In the genomic region with DNA sequence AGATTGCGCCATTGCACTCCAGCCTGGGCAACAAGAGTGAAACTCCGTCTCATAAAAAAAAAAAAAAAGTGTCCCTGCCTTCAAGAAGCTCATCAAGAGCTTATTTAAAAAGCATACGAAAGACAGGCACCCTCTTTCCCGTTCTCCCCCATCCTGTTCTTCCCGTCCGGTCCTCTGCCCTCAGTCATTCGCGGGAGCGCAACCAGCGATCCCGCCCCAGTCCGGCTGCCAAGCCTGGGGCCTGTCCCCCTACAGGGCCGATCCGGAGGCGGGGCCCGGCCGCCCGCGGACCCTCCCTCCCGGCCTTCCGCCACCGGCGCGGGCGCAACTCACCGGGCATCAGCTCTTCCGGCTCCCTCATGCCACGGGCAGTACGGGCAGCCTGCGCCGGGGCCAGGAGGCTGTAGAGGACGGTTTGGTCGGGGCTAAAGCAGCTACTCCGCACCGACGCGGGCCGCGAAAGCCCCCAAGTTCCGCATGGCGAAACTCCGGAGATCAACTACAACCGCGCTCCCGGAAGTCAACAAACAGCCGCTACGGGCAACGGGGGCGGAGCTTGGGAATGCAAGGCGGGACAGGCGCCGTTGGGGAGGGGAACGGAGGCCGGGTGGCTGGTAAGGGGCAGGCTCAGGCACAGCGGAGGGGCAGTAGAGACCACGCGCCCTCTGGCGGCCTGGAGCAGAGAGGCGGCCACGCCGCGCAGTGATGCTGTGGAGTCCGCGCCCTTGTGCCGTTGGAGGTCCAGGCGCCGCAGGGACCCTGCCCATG, we compare ENCODE assay signal across 1 cellular context.
TF ChIP-seq lines count a peak whose summit lies in the region.

A gene with protein sequence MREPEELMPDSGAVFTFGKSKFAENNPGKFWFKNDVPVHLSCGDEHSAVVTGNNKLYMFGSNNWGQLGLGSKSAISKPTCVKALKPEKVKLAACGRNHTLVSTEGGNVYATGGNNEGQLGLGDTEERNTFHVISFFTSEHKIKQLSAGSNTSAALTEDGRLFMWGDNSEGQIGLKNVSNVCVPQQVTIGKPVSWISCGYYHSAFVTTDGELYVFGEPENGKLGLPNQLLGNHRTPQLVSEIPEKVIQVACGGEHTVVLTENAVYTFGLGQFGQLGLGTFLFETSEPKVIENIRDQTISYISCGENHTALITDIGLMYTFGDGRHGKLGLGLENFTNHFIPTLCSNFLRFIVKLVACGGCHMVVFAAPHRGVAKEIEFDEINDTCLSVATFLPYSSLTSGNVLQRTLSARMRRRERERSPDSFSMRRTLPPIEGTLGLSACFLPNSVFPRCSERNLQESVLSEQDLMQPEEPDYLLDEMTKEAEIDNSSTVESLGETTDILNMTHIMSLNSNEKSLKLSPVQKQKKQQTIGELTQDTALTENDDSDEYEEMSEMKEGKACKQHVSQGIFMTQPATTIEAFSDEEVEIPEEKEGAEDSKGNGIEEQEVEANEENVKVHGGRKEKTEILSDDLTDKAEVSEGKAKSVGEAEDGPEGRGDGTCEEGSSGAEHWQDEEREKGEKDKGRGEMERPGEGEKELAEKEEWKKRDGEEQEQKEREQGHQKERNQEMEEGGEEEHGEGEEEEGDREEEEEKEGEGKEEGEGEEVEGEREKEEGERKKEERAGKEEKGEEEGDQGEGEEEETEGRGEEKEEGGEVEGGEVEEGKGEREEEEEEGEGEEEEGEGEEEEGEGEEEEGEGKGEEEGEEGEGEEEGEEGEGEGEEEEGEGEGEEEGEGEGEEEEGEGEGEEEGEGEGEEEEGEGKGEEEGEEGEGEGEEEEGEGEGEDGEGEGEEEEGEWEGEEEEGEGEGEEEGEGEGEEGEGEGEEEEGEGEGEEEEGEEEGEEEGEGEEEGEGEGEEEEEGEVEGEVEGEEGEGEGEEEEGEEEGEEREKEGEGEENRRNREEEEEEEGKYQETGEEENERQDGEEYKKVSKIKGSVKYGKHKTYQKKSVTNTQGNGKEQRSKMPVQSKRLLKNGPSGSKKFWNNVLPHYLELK (minus strand): TSS at position 503 of the 768 bp plus-strand sequence. CDS start 142 bp downstream, at position 361.

TF ChIP-seq in HepG2, 621 proteins besides CTCF, POLR2A, EP300 and RAD21 (continued from another document and continues in another):
- TF ChIP-seq MLLT10 (CRISPR knock-in tag; IDR thresholded peaks at IDR 0.05) (no peak), HNRNPL (IDR thresholded peaks at IDR 0.05; ENCODE audit: low read depth, low read length) (0 out of 2 replicates have a peak, but pooled peaks have one; percentile 35), NFIC (IDR thresholded peaks at IDR 0.05; ENCODE audit: low read length) (no peak), ZNF746 (CRISPR knock-in tag; IDR thresholded peaks at IDR 0.05) (peak; percentile 38; the same call in 1 of the 2 replicates), KAT7 (CRISPR knock-in tag; IDR thresholded peaks at IDR 0.05; ENCODE audit: borderline replicate concordance) (0 out of 2 replicates have a peak, but pooled peaks have one; percentile 58)
- TF ChIP-seq, protein P1, sequence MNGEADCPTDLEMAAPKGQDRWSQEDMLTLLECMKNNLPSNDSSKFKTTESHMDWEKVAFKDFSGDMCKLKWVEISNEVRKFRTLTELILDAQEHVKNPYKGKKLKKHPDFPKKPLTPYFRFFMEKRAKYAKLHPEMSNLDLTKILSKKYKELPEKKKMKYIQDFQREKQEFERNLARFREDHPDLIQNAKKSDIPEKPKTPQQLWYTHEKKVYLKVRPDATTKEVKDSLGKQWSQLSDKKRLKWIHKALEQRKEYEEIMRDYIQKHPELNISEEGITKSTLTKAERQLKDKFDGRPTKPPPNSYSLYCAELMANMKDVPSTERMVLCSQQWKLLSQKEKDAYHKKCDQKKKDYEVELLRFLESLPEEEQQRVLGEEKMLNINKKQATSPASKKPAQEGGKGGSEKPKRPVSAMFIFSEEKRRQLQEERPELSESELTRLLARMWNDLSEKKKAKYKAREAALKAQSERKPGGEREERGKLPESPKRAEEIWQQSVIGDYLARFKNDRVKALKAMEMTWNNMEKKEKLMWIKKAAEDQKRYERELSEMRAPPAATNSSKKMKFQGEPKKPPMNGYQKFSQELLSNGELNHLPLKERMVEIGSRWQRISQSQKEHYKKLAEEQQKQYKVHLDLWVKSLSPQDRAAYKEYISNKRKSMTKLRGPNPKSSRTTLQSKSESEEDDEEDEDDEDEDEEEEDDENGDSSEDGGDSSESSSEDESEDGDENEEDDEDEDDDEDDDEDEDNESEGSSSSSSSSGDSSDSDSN (CRISPR knock-in tag; IDR thresholded peaks at IDR 0.05) = peak; percentile 86
- TF ChIP-seq, protein P2, sequence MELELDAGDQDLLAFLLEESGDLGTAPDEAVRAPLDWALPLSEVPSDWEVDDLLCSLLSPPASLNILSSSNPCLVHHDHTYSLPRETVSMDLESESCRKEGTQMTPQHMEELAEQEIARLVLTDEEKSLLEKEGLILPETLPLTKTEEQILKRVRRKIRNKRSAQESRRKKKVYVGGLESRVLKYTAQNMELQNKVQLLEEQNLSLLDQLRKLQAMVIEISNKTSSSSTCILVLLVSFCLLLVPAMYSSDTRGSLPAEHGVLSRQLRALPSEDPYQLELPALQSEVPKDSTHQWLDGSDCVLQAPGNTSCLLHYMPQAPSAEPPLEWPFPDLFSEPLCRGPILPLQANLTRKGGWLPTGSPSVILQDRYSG (CRISPR knock-in tag; IDR thresholded peaks at IDR 0.05) = no peak
- TF ChIP-seq, protein P3, sequence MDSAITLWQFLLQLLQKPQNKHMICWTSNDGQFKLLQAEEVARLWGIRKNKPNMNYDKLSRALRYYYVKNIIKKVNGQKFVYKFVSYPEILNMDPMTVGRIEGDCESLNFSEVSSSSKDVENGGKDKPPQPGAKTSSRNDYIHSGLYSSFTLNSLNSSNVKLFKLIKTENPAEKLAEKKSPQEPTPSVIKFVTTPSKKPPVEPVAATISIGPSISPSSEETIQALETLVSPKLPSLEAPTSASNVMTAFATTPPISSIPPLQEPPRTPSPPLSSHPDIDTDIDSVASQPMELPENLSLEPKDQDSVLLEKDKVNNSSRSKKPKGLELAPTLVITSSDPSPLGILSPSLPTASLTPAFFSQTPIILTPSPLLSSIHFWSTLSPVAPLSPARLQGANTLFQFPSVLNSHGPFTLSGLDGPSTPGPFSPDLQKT (CRISPR knock-in tag; IDR thresholded peaks at IDR 0.05; ENCODE audit: borderline replicate concordance) = no peak
- TF ChIP-seq, protein P4, sequence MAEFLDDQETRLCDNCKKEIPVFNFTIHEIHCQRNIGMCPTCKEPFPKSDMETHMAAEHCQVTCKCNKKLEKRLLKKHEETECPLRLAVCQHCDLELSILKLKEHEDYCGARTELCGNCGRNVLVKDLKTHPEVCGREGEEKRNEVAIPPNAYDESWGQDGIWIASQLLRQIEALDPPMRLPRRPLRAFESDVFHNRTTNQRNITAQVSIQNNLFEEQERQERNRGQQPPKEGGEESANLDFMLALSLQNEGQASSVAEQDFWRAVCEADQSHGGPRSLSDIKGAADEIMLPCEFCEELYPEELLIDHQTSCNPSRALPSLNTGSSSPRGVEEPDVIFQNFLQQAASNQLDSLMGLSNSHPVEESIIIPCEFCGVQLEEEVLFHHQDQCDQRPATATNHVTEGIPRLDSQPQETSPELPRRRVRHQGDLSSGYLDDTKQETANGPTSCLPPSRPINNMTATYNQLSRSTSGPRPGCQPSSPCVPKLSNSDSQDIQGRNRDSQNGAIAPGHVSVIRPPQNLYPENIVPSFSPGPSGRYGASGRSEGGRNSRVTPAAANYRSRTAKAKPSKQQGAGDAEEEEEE (CRISPR knock-in tag; IDR thresholded peaks at IDR 0.05; ENCODE audit: borderline replicate concordance) = no peak
- TF ChIP-seq, protein P5, sequence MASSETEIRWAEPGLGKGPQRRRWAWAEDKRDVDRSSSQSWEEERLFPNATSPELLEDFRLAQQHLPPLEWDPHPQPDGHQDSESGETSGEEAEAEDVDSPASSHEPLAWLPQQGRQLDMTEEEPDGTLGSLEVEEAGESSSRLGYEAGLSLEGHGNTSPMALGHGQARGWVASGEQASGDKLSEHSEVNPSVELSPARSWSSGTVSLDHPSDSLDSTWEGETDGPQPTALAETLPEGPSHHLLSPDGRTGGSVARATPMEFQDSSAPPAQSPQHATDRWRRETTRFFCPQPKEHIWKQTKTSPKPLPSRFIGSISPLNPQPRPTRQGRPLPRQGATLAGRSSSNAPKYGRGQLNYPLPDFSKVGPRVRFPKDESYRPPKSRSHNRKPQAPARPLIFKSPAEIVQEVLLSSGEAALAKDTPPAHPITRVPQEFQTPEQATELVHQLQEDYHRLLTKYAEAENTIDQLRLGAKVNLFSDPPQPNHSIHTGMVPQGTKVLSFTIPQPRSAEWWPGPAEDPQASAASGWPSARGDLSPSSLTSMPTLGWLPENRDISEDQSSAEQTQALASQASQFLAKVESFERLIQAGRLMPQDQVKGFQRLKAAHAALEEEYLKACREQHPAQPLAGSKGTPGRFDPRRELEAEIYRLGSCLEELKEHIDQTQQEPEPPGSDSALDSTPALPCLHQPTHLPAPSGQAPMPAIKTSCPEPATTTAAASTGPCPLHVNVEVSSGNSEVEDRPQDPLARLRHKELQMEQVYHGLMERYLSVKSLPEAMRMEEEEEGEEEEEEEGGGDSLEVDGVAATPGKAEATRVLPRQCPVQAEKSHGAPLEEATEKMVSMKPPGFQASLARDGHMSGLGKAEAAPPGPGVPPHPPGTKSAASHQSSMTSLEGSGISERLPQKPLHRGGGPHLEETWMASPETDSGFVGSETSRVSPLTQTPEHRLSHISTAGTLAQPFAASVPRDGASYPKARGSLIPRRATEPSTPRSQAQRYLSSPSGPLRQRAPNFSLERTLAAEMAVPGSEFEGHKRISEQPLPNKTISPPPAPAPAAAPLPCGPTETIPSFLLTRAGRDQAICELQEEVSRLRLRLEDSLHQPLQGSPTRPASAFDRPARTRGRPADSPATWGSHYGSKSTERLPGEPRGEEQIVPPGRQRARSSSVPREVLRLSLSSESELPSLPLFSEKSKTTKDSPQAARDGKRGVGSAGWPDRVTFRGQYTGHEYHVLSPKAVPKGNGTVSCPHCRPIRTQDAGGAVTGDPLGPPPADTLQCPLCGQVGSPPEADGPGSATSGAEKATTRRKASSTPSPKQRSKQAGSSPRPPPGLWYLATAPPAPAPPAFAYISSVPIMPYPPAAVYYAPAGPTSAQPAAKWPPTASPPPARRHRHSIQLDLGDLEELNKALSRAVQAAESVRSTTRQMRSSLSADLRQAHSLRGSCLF (CRISPR knock-in tag; IDR thresholded peaks at IDR 0.05; ENCODE audit: borderline replicate concordance) = no peak
- TF ChIP-seq, protein P6, sequence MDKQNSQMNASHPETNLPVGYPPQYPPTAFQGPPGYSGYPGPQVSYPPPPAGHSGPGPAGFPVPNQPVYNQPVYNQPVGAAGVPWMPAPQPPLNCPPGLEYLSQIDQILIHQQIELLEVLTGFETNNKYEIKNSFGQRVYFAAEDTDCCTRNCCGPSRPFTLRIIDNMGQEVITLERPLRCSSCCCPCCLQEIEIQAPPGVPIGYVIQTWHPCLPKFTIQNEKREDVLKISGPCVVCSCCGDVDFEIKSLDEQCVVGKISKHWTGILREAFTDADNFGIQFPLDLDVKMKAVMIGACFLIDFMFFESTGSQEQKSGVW (CRISPR knock-in tag; IDR thresholded peaks at IDR 0.05; ENCODE audit: borderline replicate concordance) = no peak
- TF ChIP-seq, protein P7, sequence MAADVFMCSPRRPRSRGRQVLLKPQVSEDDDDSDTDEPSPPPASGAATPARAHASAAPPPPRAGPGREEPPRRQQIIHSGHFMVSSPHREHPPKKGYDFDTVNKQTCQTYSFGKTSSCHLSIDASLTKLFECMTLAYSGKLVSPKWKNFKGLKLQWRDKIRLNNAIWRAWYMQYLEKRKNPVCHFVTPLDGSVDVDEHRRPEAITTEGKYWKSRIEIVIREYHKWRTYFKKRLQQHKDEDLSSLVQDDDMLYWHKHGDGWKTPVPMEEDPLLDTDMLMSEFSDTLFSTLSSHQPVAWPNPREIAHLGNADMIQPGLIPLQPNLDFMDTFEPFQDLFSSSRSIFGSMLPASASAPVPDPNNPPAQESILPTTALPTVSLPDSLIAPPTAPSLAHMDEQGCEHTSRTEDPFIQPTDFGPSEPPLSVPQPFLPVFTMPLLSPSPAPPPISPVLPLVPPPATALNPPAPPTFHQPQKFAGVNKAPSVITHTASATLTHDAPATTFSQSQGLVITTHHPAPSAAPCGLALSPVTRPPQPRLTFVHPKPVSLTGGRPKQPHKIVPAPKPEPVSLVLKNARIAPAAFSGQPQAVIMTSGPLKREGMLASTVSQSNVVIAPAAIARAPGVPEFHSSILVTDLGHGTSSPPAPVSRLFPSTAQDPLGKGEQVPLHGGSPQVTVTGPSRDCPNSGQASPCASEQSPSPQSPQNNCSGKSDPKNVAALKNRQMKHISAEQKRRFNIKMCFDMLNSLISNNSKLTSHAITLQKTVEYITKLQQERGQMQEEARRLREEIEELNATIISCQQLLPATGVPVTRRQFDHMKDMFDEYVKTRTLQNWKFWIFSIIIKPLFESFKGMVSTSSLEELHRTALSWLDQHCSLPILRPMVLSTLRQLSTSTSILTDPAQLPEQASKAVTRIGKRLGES (CRISPR knock-in tag; IDR thresholded peaks at IDR 0.05; ENCODE audit: borderline replicate concordance) = no peak
- TF ChIP-seq, protein P8, sequence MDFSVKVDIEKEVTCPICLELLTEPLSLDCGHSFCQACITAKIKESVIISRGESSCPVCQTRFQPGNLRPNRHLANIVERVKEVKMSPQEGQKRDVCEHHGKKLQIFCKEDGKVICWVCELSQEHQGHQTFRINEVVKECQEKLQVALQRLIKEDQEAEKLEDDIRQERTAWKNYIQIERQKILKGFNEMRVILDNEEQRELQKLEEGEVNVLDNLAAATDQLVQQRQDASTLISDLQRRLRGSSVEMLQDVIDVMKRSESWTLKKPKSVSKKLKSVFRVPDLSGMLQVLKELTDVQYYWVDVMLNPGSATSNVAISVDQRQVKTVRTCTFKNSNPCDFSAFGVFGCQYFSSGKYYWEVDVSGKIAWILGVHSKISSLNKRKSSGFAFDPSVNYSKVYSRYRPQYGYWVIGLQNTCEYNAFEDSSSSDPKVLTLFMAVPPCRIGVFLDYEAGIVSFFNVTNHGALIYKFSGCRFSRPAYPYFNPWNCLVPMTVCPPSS (IDR thresholded peaks at IDR 0.05) = no peak
